ENCODE assay signal across 14 cellular contexts in the genomic region with DNA sequence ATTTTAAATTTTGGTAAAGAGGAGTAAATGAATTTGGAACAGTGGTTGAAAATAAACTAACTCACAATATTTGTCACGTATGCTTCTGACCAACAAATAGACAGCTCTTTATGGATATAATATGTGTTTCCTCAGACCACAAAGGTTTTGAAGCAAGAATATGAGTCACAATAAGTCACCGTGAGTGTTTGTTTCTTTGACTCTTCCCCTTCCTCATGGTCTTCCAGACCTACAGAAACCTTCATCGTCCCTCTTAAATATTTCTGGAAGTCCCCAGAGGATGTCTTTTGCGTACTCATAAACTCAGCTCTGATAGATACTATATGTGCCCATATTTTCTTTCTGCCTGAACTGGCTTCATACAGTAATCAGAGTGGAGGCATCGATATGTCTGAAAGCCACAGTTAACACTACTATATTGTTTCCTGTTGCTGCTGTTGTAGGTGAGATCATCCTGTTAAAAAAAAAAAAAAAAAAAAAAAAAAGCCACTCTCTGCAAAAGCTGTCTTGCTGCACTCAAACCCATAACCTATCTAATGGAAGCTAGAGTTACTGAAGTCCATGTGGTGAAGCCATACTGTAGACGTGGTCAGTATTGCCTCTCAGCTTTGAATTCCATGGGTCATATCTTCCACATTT. TPM values are rescaled to one million over a fixed set of nuclear protein-coding genes. Genes with fewer than 3 reads are reported as not detected.
DNase-seq lines count a peak whose midpoint lies in the region; ATAC-seq and TF ChIP-seq lines count a peak whose summit lies in the region.
"Had no signal": no experiment of that assay in that cellular context is flagged by ENCODE, and none has a peak within 500 bp of the region (broad histone marks: within the 10 kb centered on the region; RNA-seq: fewer than 3 reads in every experiment).

No MANE protein-coding gene starts in this region.

- CTCF ChIA-PET in MCF 10A (lab: Yijun Ruan, JAX): interaction anchor here (0.7 to 1.6 kb wide), 2 partner anchors 9 to 336 kb away, joined by 3 to 12 read pairs; no protein-coding TSS in a partner anchor
- CTCF ChIA-PET in T-cell (lab: Charles Lee): interaction anchor here in 1 of 2 donors (1.0 kb wide), 1 partner anchor 9 kb away, joined by 5 read pairs; no protein-coding TSS in a partner anchor

- H3K36me3 Mint-ChIP-seq in MCF 10A (ENCODE audit: insufficient read depth, unreplicated experiment): no peaks in the 10 kb centered on the region
- no peaks in the 10 kb centered on the region for H3K36me3 Mint-ChIP-seq in T-cell

- H3K9me3 Mint-ChIP-seq in MCF 10A (ENCODE audit: unreplicated experiment) (no peaks in the 10 kb centered on the region), T-cell (no peaks in the 10 kb centered on the region)

- TF ChIP-seq CTCF in MCF 10A (IDR thresholded peaks at IDR 0.05; ENCODE audit: unreplicated experiment) (no peak), breast epithelium (IDR thresholded peaks at IDR 0.05) (no peak), RWPE2 (IDR thresholded peaks at IDR 0.05; ENCODE audit: poor library complexity, severe bottlenecking) (no peak), fibroblast of mammary gland (conservative IDR thresholded peaks at IDR 0.05; ENCODE audit: control insufficient read depth, insufficient read depth, low read depth, low read length) (no peak)

- H3K27me3 ChIP-seq in breast epithelium (no peaks in the 10 kb centered on the region), RWPE2 (ENCODE audit: insufficient read depth, poor library complexity, severe bottlenecking) (no peaks in the 10 kb centered on the region)
- H3K27me3 ChIP-seq: dorsolateral prefrontal cortex, right atrium auricular region had no signal

- peaks cover 8% of the 10 kb centered on the region for H3K4me1 Mint-ChIP-seq in MCF 10A (ENCODE audit: insufficient read depth, unreplicated experiment)
- no peaks in the 10 kb centered on the region for H3K4me1 Mint-ChIP-seq in T-cell

- intact Hi-C loops in MCF 10A (cut with micrococcal nuclease): no loop called here
- intact Hi-C loops in breast epithelium (cut with DNase I; ENCODE audit: low total_unique reads): no loop called here

- peak; percentile 85 for ATAC-seq in RWPE2 (ENCODE audit: low read depth)
- no peak for ATAC-seq in GM19452 (IDR thresholded peaks at IDR 0.05; ENCODE audit: unreplicated experiment)
- ATAC-seq in GM19455 (IDR thresholded peaks at IDR 0.05; ENCODE audit: unreplicated experiment): no peak
- no peak for ATAC-seq in T-cell (replicated peaks in 1 of 4)

- POLR2A ChIA-PET in MCF 10A (lab: Yijun Ruan, JAX) (no interaction called here), T-cell (lab: Charles Lee) (interaction anchor here in 1 of 2 donors (0.6 kb wide), 1 partner anchor 1685 kb away, joined by 3 read pairs; no protein-coding TSS in a partner anchor)

- H3K9me3 ChIP-seq in breast epithelium (no peaks in the 10 kb centered on the region), RWPE2 (ENCODE audit: severe bottlenecking) (no peaks in the 10 kb centered on the region)
- H3K9me3 ChIP-seq: right atrium auricular region, thoracic aorta had no signal

- H3K36me3 ChIP-seq in breast epithelium (no peaks in the 10 kb centered on the region), RWPE2 (ENCODE audit: low read depth) (no peaks in the 10 kb centered on the region)
- H3K36me3 ChIP-seq: right atrium auricular region, thoracic aorta had no signal

- H3K4me1 ChIP-seq in breast epithelium: no peaks in the 10 kb centered on the region
- peaks cover 26% of the 10 kb centered on the region for H3K4me1 ChIP-seq in RWPE2 (ENCODE audit: insufficient read depth, poor library complexity, severe bottlenecking)
- H3K4me1 ChIP-seq: right atrium auricular region had no signal

- H3K4me3 Mint-ChIP-seq in MCF 10A (ENCODE audit: unreplicated experiment) (no peak overlapping the region), T-cell (no peak overlapping the region)

- BruUV-seq in MCF 10A (replicated peaks; lab: Mats Ljungman, UMichigan): no TSS peak

- H3K4me3 ChIP-seq in breast epithelium: no peak overlapping the region
- no peak overlapping the region for H3K4me3 ChIP-seq in RWPE2 (ENCODE audit: severe bottlenecking)
- H3K4me3 ChIP-seq in fibroblast of mammary gland (ENCODE audit: control insufficient read depth, low read depth, low read length): no peak overlapping the region
- H3K4me3 ChIP-seq: dorsolateral prefrontal cortex, right atrium auricular region, thoracic aorta had no signal

- H3K27ac Mint-ChIP-seq in MCF 10A (ENCODE audit: low read depth, unreplicated experiment) (peak overlapping the region; percentile 16), T-cell (no peak overlapping the region)

- peak; percentile 71 for DNase-seq in MCF 10A (ENCODE audit: unreplicated experiment)
- no peak for DNase-seq in breast epithelium (ENCODE audit: low spot score in 2 of 2)
- no peak for DNase-seq in RWPE2 (ENCODE audit: low spot score)
- DNase-seq in fibroblast of mammary gland (ENCODE audit: low read depth): peak; percentile 91
- DNase-seq in NCI-H2196 (lab: John Stamatoyannopoulos, UW; ENCODE audit: unreplicated experiment): no peak
- DNase-seq in T-cell: no peak
- DNase-seq: activated gamma-delta T cell treated with Interleukin-2 at 50 U/mL for 16 hours; dorsolateral prefrontal cortex; stimulated activated CD4-positive, alpha-beta T cell treated with anti-CD3 and anti-CD28 coated beads, Interleukin-2, amount 100 ng/mL, for 48 hours; stimulated activated CD8-positive, alpha-beta memory T cell treated with anti-CD3 and anti-CD28 coated beads, Interleukin-4, amount 100 ng/mL, for 48 hours had no signal

- TF ChIP-seq POLR2A in breast epithelium (IDR thresholded peaks at IDR 0.05): no peak

- H3K27ac ChIP-seq in breast epithelium: no peak overlapping the region
- no peak overlapping the region for H3K27ac ChIP-seq in RWPE2 (ENCODE audit: poor library complexity, severe bottlenecking)
- H3K27ac ChIP-seq: dorsolateral prefrontal cortex, right atrium auricular region, thoracic aorta had no signal

- H3K27me3 Mint-ChIP-seq in MCF 10A (ENCODE audit: insufficient read depth, unreplicated experiment) (no peaks in the 10 kb centered on the region), T-cell (peaks cover 5 to 16% of the 10 kb centered on the region in 2 donors)

RNA-seq across cellular contexts. Expression of a gene that starts 38.4 kb away (rescaled TPM):
- total RNA-seq in MCF 10A (2022) (1.3 and 1.4 TPM in 2 replicates), breast epithelium (100 to 1,000 TPM in 1 of 3 donors, 10 to 100 TPM in 2; 72.0 to 198 (median 72.7) TPM), T-cell (1 to 10 TPM in 2 of 5 donors, under 1 TPM in 3; 0.40 to 1.7 (median 0.72) TPM)

Comparison
In these comparisons a context has a peak if more than half of its experiments do, and no peak if none do; other contexts are left out.
1. DNase-seq: peak in MCF 10A (single experiment) and fibroblast of mammary gland (single experiment); none in breast epithelium (0 of 2), RWPE2 (single experiment), NCI-H2196 (single experiment) and T-cell (0 of 34).
2. RNA of a gene that starts 38.4 kb away (total RNA-seq): 72.0 to 198 TPM in breast epithelium; 1.3 to 1.4 TPM in MCF 10A and 0.40 to 1.7 TPM in T-cell; every median in the first group is over 10 times any median in the second.